Comparison of ENCODE assay signal across 8 cellular contexts in the genomic region with DNA sequence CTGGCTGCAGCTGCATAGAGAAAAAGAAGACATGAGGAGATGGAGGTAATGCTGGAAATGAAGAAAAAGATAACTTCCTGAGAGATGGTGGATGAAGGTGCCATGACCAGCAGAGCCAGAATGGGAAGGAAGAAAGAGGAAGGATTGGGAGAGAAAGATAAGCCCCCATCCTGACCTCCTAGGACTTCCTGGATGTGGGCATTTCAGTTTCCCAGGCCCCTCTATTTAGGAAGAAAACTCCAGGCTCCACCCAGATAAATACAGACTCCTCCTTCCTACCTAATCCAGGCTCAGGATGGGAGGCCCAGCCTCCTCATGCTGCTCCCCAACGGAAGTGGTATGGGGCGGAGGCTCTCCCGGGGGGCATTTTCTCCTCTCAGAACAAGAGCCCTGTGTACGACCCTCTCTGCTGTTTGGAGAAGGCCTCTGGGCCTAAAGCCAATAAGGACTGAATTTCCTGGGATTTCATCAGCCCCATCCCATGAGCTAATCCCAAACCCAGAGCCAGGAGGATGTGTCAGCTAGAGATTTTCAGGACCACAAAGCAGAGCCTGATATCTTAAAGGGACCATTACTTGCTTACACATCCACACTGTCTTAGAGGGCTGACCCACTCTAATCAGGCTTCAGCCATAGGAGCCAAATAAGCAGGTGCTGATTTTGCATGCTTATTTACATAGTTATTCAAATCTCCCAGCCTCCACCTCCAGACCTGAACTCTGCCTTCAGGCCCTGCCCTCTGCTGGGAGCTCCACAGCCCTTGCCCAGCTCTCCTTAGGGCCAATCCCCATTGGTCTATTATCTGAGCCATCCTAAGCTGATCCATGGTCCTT. TPM values are rescaled to one million over a fixed set of nuclear protein-coding genes. Genes with fewer than 3 reads are reported as not detected.
DNase-seq lines count a peak whose midpoint lies in the region; ATAC-seq, FAIRE-seq and TF ChIP-seq lines count a peak whose summit lies in the region.

No MANE protein-coding gene starts in this region.

- H3K27me3 ChIP-seq in CD4-positive, alpha-beta T cell (ENCODE audit: control insufficient read depth, insufficient read depth, low read length), result no peaks in the 10 kb centered on the region

- no peak for FAIRE-seq in RCC 7860 (lab: Jason Lieb, UNC)

- intact Hi-C loops in CD4-positive, alpha-beta T cell (cut with DNase I, micrococcal nuclease), result loop anchor here in 1 of 2 experiments (1.0 kb wide), 1 partner anchor 45 kb away; no protein-coding TSS in a partner anchor

- TF ChIP-seq CTCF in CD4-positive, alpha-beta T cell (IDR thresholded peaks at IDR 0.05), result no peak
- TF ChIP-seq CTCF in epithelial cell of esophagus (IDR thresholded peaks at IDR 0.05; ENCODE audit: insufficient read depth, low read depth, low read length, missing control alignments), result no peak

- POLR2A ChIA-PET in CD4-positive, alpha-beta T cell (lab: Charles Lee), result interaction anchor here (0.7 to 10.1 kb wide), 2 partner anchors 51 to 85 kb away, joined by 3 to 92 read pairs; partner anchors contain the start of gene KHDC4

- CTCF ChIA-PET in CD4-positive, alpha-beta T cell (lab: Charles Lee), result interaction anchor here (1.3 to 3.9 kb wide), 3 partner anchors 9 to 83 kb away, joined by 4 to 15 read pairs (median 7); no protein-coding TSS in a partner anchor

- peaks cover 9% of the 10 kb centered on the region for H3K36me3 Mint-ChIP-seq in CD4-positive, alpha-beta T cell (ENCODE audit: low read depth)
- no peaks in the 10 kb centered on the region for H3K36me3 Mint-ChIP-seq in natural killer cell treated with Interleukin-12 subunit alpha and Interleukin-12 subunit beta and Interleukin-15 and Interleukin-18, amount 100 ng/mL, for 72 hours

- no peaks in the 10 kb centered on the region for H3K9me3 ChIP-seq in CD4-positive, alpha-beta T cell (ENCODE audit: control insufficient read depth, low read length)

- no peak overlapping the region for H3K27ac ChIP-seq in CD4-positive, alpha-beta T cell (ENCODE audit: low read depth, low read length)

- peak overlapping the region; percentile 11 for H3K4me3 Mint-ChIP-seq in CD4-positive, alpha-beta T cell
- no peak overlapping the region for H3K4me3 Mint-ChIP-seq in natural killer cell treated with Interleukin-12 subunit alpha and Interleukin-12 subunit beta and Interleukin-15 and Interleukin-18, amount 100 ng/mL, for 72 hours

- peaks cover 54% of the 10 kb centered on the region for H3K4me1 Mint-ChIP-seq in CD4-positive, alpha-beta T cell (ENCODE audit: low read depth)
- H3K4me1 Mint-ChIP-seq in natural killer cell treated with Interleukin-12 subunit alpha and Interleukin-12 subunit beta and Interleukin-15 and Interleukin-18, amount 100 ng/mL, for 72 hours (ENCODE audit: low read depth in 2 of 2), result peaks cover 36 to 40% of the 10 kb centered on the region in 2 donors

- H3K27ac Mint-ChIP-seq in CD4-positive, alpha-beta T cell, result peak overlapping the region; percentile 86
- peak overlapping the region; percentile 87 to 92 for H3K27ac Mint-ChIP-seq in natural killer cell treated with Interleukin-12 subunit alpha and Interleukin-12 subunit beta and Interleukin-15 and Interleukin-18, amount 100 ng/mL, for 72 hours

- no peak overlapping the region for H3K4me3 ChIP-seq in epithelial cell of esophagus (ENCODE audit: low read length)

- no peaks in the 10 kb centered on the region for H3K27me3 Mint-ChIP-seq in CD4-positive, alpha-beta T cell
- H3K27me3 Mint-ChIP-seq in natural killer cell treated with Interleukin-12 subunit alpha and Interleukin-12 subunit beta and Interleukin-15 and Interleukin-18, amount 100 ng/mL, for 72 hours, result no peaks in the 10 kb centered on the region

- DNase-seq in CD4-positive, alpha-beta T cell, result no peak
- DNase-seq in HCEC 1CT, result peak; percentile 96
- peak; percentile 81 for DNase-seq in RCC 7860 (ENCODE audit: low spot score)
- DNase-seq in epithelial cell of esophagus (ENCODE audit: low read depth), result peak; percentile 80
- DNase-seq in natural killer cell treated with Interleukin-12 subunit alpha and Interleukin-12 subunit beta and Interleukin-15 and Interleukin-18, amount 100 ng/mL, for 72 hours (ENCODE audit: low spot score), result no peak
- DNase-seq in KG1 (lab: John Stamatoyannopoulos, UW), result no peak
- DNase-seq in stimulated activated CD4-positive, alpha-beta T cell treated with anti-CD3 and anti-CD28 coated beads, Interleukin-4, amount 100 ng/mL, for 4 hours, result no peak

- no peaks in the 10 kb centered on the region for H3K9me3 Mint-ChIP-seq in CD4-positive, alpha-beta T cell
- no peaks in the 10 kb centered on the region for H3K9me3 Mint-ChIP-seq in natural killer cell treated with Interleukin-12 subunit alpha and Interleukin-12 subunit beta and Interleukin-15 and Interleukin-18, amount 100 ng/mL, for 72 hours

- no peak for ATAC-seq in CD4-positive, alpha-beta T cell (ENCODE audit: poor library complexity)
- no peak for ATAC-seq in natural killer cell treated with Interleukin-12 subunit alpha and Interleukin-12 subunit beta and Interleukin-15 and Interleukin-18, amount 100 ng/mL, for 72 hours
- ATAC-seq in GM18873 (IDR thresholded peaks at IDR 0.05; ENCODE audit: low FRiP score, unreplicated experiment), result no peak

RNA-seq across cellular contexts. Expression of gene ARHGEF2, which starts 5.1 kb away (rescaled TPM):
- 10 to 100 TPM; 54.8 to 62.4 TPM for total RNA-seq in CD4-positive, alpha-beta T cell
- total RNA-seq in natural killer cell treated with Interleukin-12 subunit alpha and Interleukin-12 subunit beta and Interleukin-15 and Interleukin-18, amount 100 ng/mL, for 72 hours, result 100 to 1,000 TPM; 205 to 234 TPM

RNA-seq across cellular contexts. Expression of gene SSR2, which starts 37.3 kb away (rescaled TPM):
- total RNA-seq in CD4-positive, alpha-beta T cell, result 100 to 1,000 TPM; 223 to 225 TPM
- total RNA-seq in natural killer cell treated with Interleukin-12 subunit alpha and Interleukin-12 subunit beta and Interleukin-15 and Interleukin-18, amount 100 ng/mL, for 72 hours, result 100 to 1,000 TPM; 240 to 299 TPM

RNA-seq across cellular contexts. Expression of gene RXFP4, which starts 42.0 kb away (rescaled TPM):
- not detected for total RNA-seq in CD4-positive, alpha-beta T cell
- not detected for total RNA-seq in natural killer cell treated with Interleukin-12 subunit alpha and Interleukin-12 subunit beta and Interleukin-15 and Interleukin-18, amount 100 ng/mL, for 72 hours

RNA-seq across cellular contexts. Expression of gene KHDC4, which starts 49.2 kb away (rescaled TPM):
- 10 to 100 TPM; 56.6 to 60.8 TPM for total RNA-seq in CD4-positive, alpha-beta T cell
- 10 to 100 TPM; 47.6 to 96.0 TPM for total RNA-seq in natural killer cell treated with Interleukin-12 subunit alpha and Interleukin-12 subunit beta and Interleukin-15 and Interleukin-18, amount 100 ng/mL, for 72 hours

Comparison
In these comparisons a context has a peak if more than half of its experiments do, and no peak if none do; other contexts are left out.
1. DNase-seq: peak in HCEC 1CT (single experiment), RCC 7860 (single experiment) and epithelial cell of esophagus (single experiment); none in CD4-positive, alpha-beta T cell (0 of 10), natural killer cell treated with Interleukin-12 subunit alpha and Interleukin-12 subunit beta and Interleukin-15 and Interleukin-18, amount 100 ng/mL, for 72 hours (single experiment), KG1 (single experiment) and stimulated activated CD4-positive, alpha-beta T cell treated with anti-CD3 and anti-CD28 coated beads, Interleukin-4, amount 100 ng/mL, for 4 hours (0 of 2).